Comparison of ENCODE assay signal across 8 cellular contexts in genomic region chrX:130268500-130269170, GRCh38. TPM values are rescaled to one million over a fixed set of nuclear protein-coding genes. Genes with fewer than 3 reads are reported as not detected.
A peak's percentile ranks its signal among the peaks of the same experiment; 100 is the strongest.
DNase-seq lines count a peak whose midpoint lies in the region; TF ChIP-seq lines count a peak whose summit lies in the region.

TSS of gene ZNF280C (minus strand) at chrX:130268899. CDS start at chrX:130260449, 8,450 bp downstream.

- 2 to 4% methylated on average over 17 to 33 of the region's 55 CpGs for WGBS in testis, 2 donors

- CTCF ChIA-PET in GM10248 (lab: Yijun Ruan, JAX), result no interaction called here
- CTCF ChIA-PET in activated naive CD4-positive, alpha-beta T cell treated with anti-CD3 and anti-CD28 coated beads, Interleukin-2, amount 10 ng/mL, durations not matched to agents 7 days and 5 days (lab: Charles Lee), result no interaction called here

- POLR2A ChIA-PET in GM10248 (lab: Yijun Ruan, JAX), result interaction anchor here (0.6 kb wide), 1 partner anchor 665 kb away, joined by 4 read pairs; no protein-coding TSS in a partner anchor

- H3K27me3 ChIP-seq in SJSA1 (replicated peaks) (no peaks in the 10 kb centered on the region), testis (no peaks in the 10 kb centered on the region)

- peak within 1 kb of the TSS; percentile 72 for H3K27ac Mint-ChIP-seq in HFFc6
- H3K27ac Mint-ChIP-seq in activated naive CD4-positive, alpha-beta T cell treated with anti-CD3 and anti-CD28 coated beads, Interleukin-2, amount 10 ng/mL, durations not matched to agents 7 days and 5 days, result peak within 1 kb of the TSS; percentile 88

- H3K36me3 Mint-ChIP-seq in HFFc6 (ENCODE audit: low read depth), result no peaks in the 10 kb centered on the region
- H3K36me3 Mint-ChIP-seq in activated naive CD4-positive, alpha-beta T cell treated with anti-CD3 and anti-CD28 coated beads, Interleukin-2, amount 10 ng/mL, durations not matched to agents 7 days and 5 days, result peaks cover 6% of the 10 kb centered on the region

- peaks cover 9% of the 10 kb centered on the region; the same call in 1 of the 2 replicates for H3K4me1 Mint-ChIP-seq in HFFc6 (ENCODE audit: low read depth)
- H3K4me1 Mint-ChIP-seq in activated naive CD4-positive, alpha-beta T cell treated with anti-CD3 and anti-CD28 coated beads, Interleukin-2, amount 10 ng/mL, durations not matched to agents 7 days and 5 days, result peaks cover 31% of the 10 kb centered on the region

- H3K4me3 ChIP-seq in SJSA1, result peak within 1 kb of the TSS; percentile 68
- peak within 1 kb of the TSS; percentile 63 to 76 for H3K4me3 ChIP-seq in testis

- no peak for TF ChIP-seq POLR2A in testis (IDR thresholded peaks at IDR 0.05)

- peak within 1 kb of the TSS; percentile 96 for H3K4me3 Mint-ChIP-seq in HFFc6
- peak within 1 kb of the TSS; percentile 84 for H3K4me3 Mint-ChIP-seq in activated naive CD4-positive, alpha-beta T cell treated with anti-CD3 and anti-CD28 coated beads, Interleukin-2, amount 10 ng/mL, durations not matched to agents 7 days and 5 days

- DNase-seq in GM10248 (ENCODE audit: extremely low spot score), result peak; percentile 88
- DNase-seq in HFFc6, result peak; percentile 91
- DNase-seq in MV-4-11 (lab: John Stamatoyannopoulos, UW), result peak; percentile 94
- peak; percentile 90 to 93 for DNase-seq in SJSA1 (ENCODE audit: low read depth in 1 of 2, low spot score in 2 of 2)
- DNase-seq in activated naive CD4-positive, alpha-beta T cell treated with anti-CD3 and anti-CD28 coated beads, Interleukin-2, amount 10 ng/mL, durations not matched to agents 7 days and 5 days, result peak; percentile 93
- DNase-seq in glomerular endothelial cell (ENCODE audit: extremely low read depth, low read depth, low spot score), result peak; percentile 48
- DNase-seq in occipital lobe (lab: John Stamatoyannopoulos, UW), result peak; percentile 76
- DNase-seq in testis, result peak; percentile 89

- no peaks in the 10 kb centered on the region; the same call in 1 of the 2 replicates for H3K4me1 ChIP-seq in SJSA1 (replicated peaks)
- no peaks in the 10 kb centered on the region for H3K4me1 ChIP-seq in testis

- intact Hi-C loops in testis (cut with DNase I; ENCODE audit: low total_unique reads), result no loop called here

- no peaks in the 10 kb centered on the region for H3K9me3 Mint-ChIP-seq in HFFc6
- peaks cover 5% of the 10 kb centered on the region for H3K9me3 Mint-ChIP-seq in activated naive CD4-positive, alpha-beta T cell treated with anti-CD3 and anti-CD28 coated beads, Interleukin-2, amount 10 ng/mL, durations not matched to agents 7 days and 5 days

- H3K36me3 ChIP-seq in SJSA1 (no peaks in the 10 kb centered on the region), testis (ENCODE audit: low read depth, missing control alignments) (no peaks in the 10 kb centered on the region)

- peaks cover 2% of the 10 kb centered on the region; the same call in 1 of the 2 replicates for H3K27me3 Mint-ChIP-seq in HFFc6 (ENCODE audit: insufficient read depth)
- H3K27me3 Mint-ChIP-seq in activated naive CD4-positive, alpha-beta T cell treated with anti-CD3 and anti-CD28 coated beads, Interleukin-2, amount 10 ng/mL, durations not matched to agents 7 days and 5 days, result peaks cover 4% of the 10 kb centered on the region

- H3K27ac ChIP-seq in SJSA1 (peak within 1 kb of the TSS; percentile 64), testis (peak within 1 kb of the TSS; percentile 84 to 85)

- TF ChIP-seq CTCF in GM10248 (IDR thresholded peaks at IDR 0.05; ENCODE audit: control extremely low read depth, extremely low read depth, low read depth, missing control alignments) (no peak), HFFc6 (IDR thresholded peaks at IDR 0.05) (peak; percentile 50), testis (IDR thresholded peaks at IDR 0.05) (no peak)

- H3K9me3 ChIP-seq in SJSA1 (replicated peaks) (no peaks in the 10 kb centered on the region), testis (no peaks in the 10 kb centered on the region)

RNA-seq across cellular contexts. Expression of gene ZNF280C, which starts in this region (rescaled TPM):
- total RNA-seq in HFFc6 (2021; fragmentation: NEBNext Ultra II Directional; extraction: Animal tissue kit (Norgen Biotek cat#: 25700)), result 1 to 10 TPM; 5.6 to 7.1 (median 6.6) TPM
- 5.0 and 8.3 TPM in 2 replicates for total RNA-seq in SJSA1 (2014; rRNA removed; shearing (Covaris generic))
- 4.5 and 5.2 TPM in 2 replicates for total RNA-seq in glomerular endothelial cell
- total RNA-seq in occipital lobe, result 13.9 TPM
- 10 to 100 TPM; 24.5 to 34.4 TPM for total RNA-seq in testis
- polyA plus RNA-seq in testis (ENCODE audit: insufficient read depth, low read depth, low replicate concordance), result 12.5 TPM

Comparison
In these comparisons a context has a peak if more than half of its experiments do, and no peak if none do; other contexts are left out.
1. Peak in every context shown above with its lines: DNase-seq, H3K4me3 ChIP-seq and H3K27ac ChIP-seq.